17 cellular contexts compared by ENCODE assay signal in the genomic region with DNA sequence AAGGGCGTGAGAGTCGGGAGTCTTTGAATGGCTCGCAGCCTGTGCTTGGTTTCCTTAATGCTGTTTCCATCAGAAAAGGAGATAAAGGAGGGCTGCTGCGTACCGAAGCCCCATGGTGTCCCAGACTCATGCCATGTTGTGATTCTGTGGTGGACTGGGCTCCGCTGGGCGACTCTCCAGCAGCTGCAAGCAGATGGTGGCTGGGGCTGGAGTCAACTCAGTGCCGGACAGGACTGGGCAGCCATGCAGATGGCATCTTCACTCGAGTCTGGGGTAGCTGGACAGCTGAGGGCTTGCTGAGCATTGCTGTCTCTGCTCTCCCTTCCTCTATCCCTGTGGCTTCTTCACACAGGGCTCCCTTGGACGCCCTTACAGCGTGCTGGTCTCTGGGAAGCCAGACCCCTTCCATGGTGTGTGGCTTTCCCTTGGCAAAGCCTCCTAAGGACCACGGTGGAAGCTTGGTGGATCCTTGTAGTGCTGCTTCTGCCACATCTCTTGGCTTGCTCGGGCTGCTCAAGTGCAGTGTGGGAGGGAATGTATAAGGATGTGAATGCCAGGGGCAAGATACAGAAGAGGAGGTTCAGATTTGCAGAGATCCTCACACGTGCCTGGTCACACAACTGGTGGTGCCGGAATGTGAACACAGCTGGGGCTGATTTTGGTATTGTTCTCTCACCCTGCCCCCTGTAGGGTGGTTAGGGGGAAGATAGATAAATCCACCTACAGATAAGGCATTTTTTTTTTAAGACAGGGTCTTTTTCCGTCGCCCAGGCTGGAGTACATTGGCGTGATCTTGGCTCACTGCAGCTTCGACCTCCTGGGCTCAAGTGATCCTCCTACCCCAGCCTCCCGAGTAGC. TPM values are rescaled to one million over a fixed set of nuclear protein-coding genes. Genes with fewer than 3 reads are reported as not detected.
DNase-seq lines count a peak whose midpoint lies in the region; ATAC-seq and TF ChIP-seq lines count a peak whose summit lies in the region.
"Had no signal": no experiment of that assay in that cellular context is flagged by ENCODE, and none has a peak within 500 bp of the region (broad histone marks: within the 10 kb centered on the region; RNA-seq: fewer than 3 reads in every experiment).

No MANE protein-coding gene starts in this region.

- H3K4ac ChIP-seq in mesendoderm (ENCODE audit: low read depth, low read length) = no peak overlapping the region

- H4K20me1 ChIP-seq in SU-DHL-6 (ENCODE audit: low read depth, low read length) = no peaks in the 10 kb centered on the region

- peak overlapping the region; percentile 71 for H3K27ac Mint-ChIP-seq in CD4-positive, alpha-beta T cell

- H2AFZ ChIP-seq in SU-DHL-6 (ENCODE audit: low read depth, low read length, severe bottlenecking) = no peak overlapping the region

- no peak overlapping the region for H2BK15ac ChIP-seq in mesendoderm (replicated peaks; ENCODE audit: low read depth)

- intact Hi-C loops in CD4-positive, alpha-beta T cell (cut with DNase I, micrococcal nuclease) = no loop called here

- H3F3A ChIP-seq in SU-DHL-6 (ENCODE audit: insufficient read depth) = peaks cover 20% of the 10 kb centered on the region

- no peaks in the 10 kb centered on the region for H3K9me3 Mint-ChIP-seq in CD4-positive, alpha-beta T cell
- H3K9me3 Mint-ChIP-seq: naive thymus-derived CD8-positive, alpha-beta T cell had no signal

- no peaks in the 10 kb centered on the region for H3K27me3 Mint-ChIP-seq in CD4-positive, alpha-beta T cell
- H3K27me3 Mint-ChIP-seq: naive thymus-derived CD8-positive, alpha-beta T cell had no signal

- POLR2A ChIA-PET in CD4-positive, alpha-beta T cell (lab: Charles Lee) = no interaction called here

- no peaks in the 10 kb centered on the region for H3K9me3 ChIP-seq in CD4-positive, alpha-beta T cell (ENCODE audit: control insufficient read depth, low read length)
- no peaks in the 10 kb centered on the region for H3K9me3 ChIP-seq in SU-DHL-6 (ENCODE audit: insufficient read depth, low read length)
- H3K9me3 ChIP-seq in BE2C = no peaks in the 10 kb centered on the region
- H3K9me3 ChIP-seq: uterus had no signal

- H3K27me3 ChIP-seq in CD4-positive, alpha-beta T cell (ENCODE audit: control insufficient read depth, insufficient read depth, low read length) = no peaks in the 10 kb centered on the region
- H3K27me3 ChIP-seq in SU-DHL-6 (ENCODE audit: low read length) (no peaks in the 10 kb centered on the region), mesendoderm (ENCODE audit: insufficient read depth, low read length, poor library complexity) (no peaks in the 10 kb centered on the region), BE2C (no peaks in the 10 kb centered on the region)
- H3K27me3 ChIP-seq: foreskin keratinocyte, uterus had no signal

- H3K79me2 ChIP-seq in SU-DHL-6 (ENCODE audit: insufficient read depth, low read length) (peaks cover 95% of the 10 kb centered on the region), mesendoderm (ENCODE audit: control insufficient read depth, insufficient read depth, low read length) (peaks cover 63% of the 10 kb centered on the region)

- H4K8ac ChIP-seq in mesendoderm (ENCODE audit: low read depth, low read length) = no peak overlapping the region

- CTCF ChIA-PET in CD4-positive, alpha-beta T cell (lab: Charles Lee) = no interaction called here

- H3K27ac ChIP-seq in CD4-positive, alpha-beta T cell (ENCODE audit: low read depth, low read length) = no peak overlapping the region
- H3K27ac ChIP-seq in SU-DHL-6 (ENCODE audit: low read depth, low read length) (peak overlapping the region; percentile 91), mesendoderm (ENCODE audit: low read depth, low read length) (no peak overlapping the region)
- H3K27ac ChIP-seq: foreskin keratinocyte, uterus, WERI-Rb-1 had no signal

- H3K23ac ChIP-seq in mesendoderm (ENCODE audit: low read length) = no peak overlapping the region

- no peak for TF ChIP-seq CTCF in CD4-positive, alpha-beta T cell (IDR thresholded peaks at IDR 0.05)
- TF ChIP-seq CTCF in GM12864 (IDR thresholded peaks at IDR 0.05; ENCODE audit: low read depth, low read length, missing control alignments) (peak; percentile 20), SU-DHL-6 (IDR thresholded peaks at IDR 0.05; ENCODE audit: insufficient read depth, low read length, poor library complexity, severe bottlenecking) (peak; percentile 10), BE2C (IDR thresholded peaks at IDR 0.05; ENCODE audit: low read depth, low read length) (no peak)

- H3K4me3 Mint-ChIP-seq in CD4-positive, alpha-beta T cell = peak overlapping the region; percentile 7

- H3K9ac ChIP-seq in SU-DHL-6 (ENCODE audit: low read length) (peak overlapping the region; percentile 64; the same call in 1 of the 2 replicates), mesendoderm (ENCODE audit: low read length) (no peak overlapping the region)

- peaks cover 49% of the 10 kb centered on the region for H3K4me1 Mint-ChIP-seq in CD4-positive, alpha-beta T cell (ENCODE audit: low read depth)

- H3K36me3 ChIP-seq in SU-DHL-6 (ENCODE audit: low read length) = no peaks in the 10 kb centered on the region; the same call in 1 of the 2 replicates
- H3K36me3 ChIP-seq in mesendoderm (ENCODE audit: control insufficient read depth, insufficient read depth, low read length) = no peaks in the 10 kb centered on the region
- no peaks in the 10 kb centered on the region for H3K36me3 ChIP-seq in BE2C
- H3K36me3 ChIP-seq: uterus, WERI-Rb-1 had no signal

- no peak overlapping the region for H2BK5ac ChIP-seq in mesendoderm (ENCODE audit: low read length)

- no peak overlapping the region for H2BK120ac ChIP-seq in mesendoderm (ENCODE audit: low read depth, low read length)

- no peaks in the 10 kb centered on the region for H3K36me3 Mint-ChIP-seq in CD4-positive, alpha-beta T cell (ENCODE audit: low read depth)

- H3K56ac ChIP-seq in mesendoderm (ENCODE audit: low read length) = no peak overlapping the region

- H2AK5ac ChIP-seq in mesendoderm (ENCODE audit: low read length) = no peak overlapping the region

- DNase-seq in CD4-positive, alpha-beta T cell = no peak
- DNase-seq in GM12864 (ENCODE audit: low read depth) (no peak), mesendoderm (peak; percentile 80), BE2C (no peak)
- DNase-seq: activated naive CD4-positive, alpha-beta T cell; cortex of kidney; foreskin keratinocyte; GF-D8; naive thymus-derived CD8-positive, alpha-beta T cell; NCI-H187; NCI-H226; RPMI8226; uterus; WERI-Rb-1 had no signal

- H3K18ac ChIP-seq in mesendoderm (ENCODE audit: low read length) = no peak overlapping the region

- H4K5ac ChIP-seq in mesendoderm (ENCODE audit: low read length) = no peak overlapping the region

- H3K9me2 ChIP-seq in SU-DHL-6 (replicated peaks; ENCODE audit: insufficient read depth, low read length) = no peaks in the 10 kb centered on the region

- H3K79me1 ChIP-seq in mesendoderm (ENCODE audit: low read length) = peaks cover 8% of the 10 kb centered on the region

- WGBS in mesendoderm (ENCODE audit: extremely low coverage, insufficient coverage, low lambda C conversion rate) = no CpG with 5 or more reads among the region's 20 CpGs

- peaks cover 14% of the 10 kb centered on the region for H3K4me1 ChIP-seq in mesendoderm (ENCODE audit: control insufficient read depth, low read depth, low read length)
- no peaks in the 10 kb centered on the region for H3K4me1 ChIP-seq in BE2C
- H3K4me1 ChIP-seq: foreskin keratinocyte, uterus had no signal

- H3K4me3 ChIP-seq in GM12864 (ENCODE audit: low read depth, low read length) (no peak overlapping the region), SU-DHL-6 (ENCODE audit: insufficient read depth, low read length, poor library complexity, severe bottlenecking) (no peak overlapping the region), mesendoderm (ENCODE audit: low read length) (no peak overlapping the region), BE2C (ENCODE audit: low read depth, low read length) (no peak overlapping the region)
- H3K4me3 ChIP-seq: uterus had no signal

- ATAC-seq in CD4-positive, alpha-beta T cell (ENCODE audit: poor library complexity) = no peak
- no peak for ATAC-seq in HG03095 (IDR thresholded peaks at IDR 0.05; ENCODE audit: unreplicated experiment)
- ATAC-seq in HG03045 (IDR thresholded peaks at IDR 0.05; ENCODE audit: unreplicated experiment) = no peak
- ATAC-seq: foreskin keratinocyte; naive thymus-derived CD8-positive, alpha-beta T cell had no signal

- H3K4me2 ChIP-seq in SU-DHL-6 (ENCODE audit: low read depth, low read length, poor library complexity, severe bottlenecking) (peak overlapping the region; percentile 88), mesendoderm (ENCODE audit: low read length) (no peak overlapping the region)

RNA-seq across cellular contexts. Expression of gene NIPA1, which starts 9.0 kb away (rescaled TPM):
- 1 to 10 TPM; 5.1 to 5.4 TPM for total RNA-seq in CD4-positive, alpha-beta T cell
- 10.9 TPM for polyA plus RNA-seq in mesendoderm (2013, experiment 1 of 2)
- polyA plus RNA-seq in mesendoderm (2013, experiment 2 of 2) = 11.6 TPM
- polyA plus RNA-seq in BE2C (2012; ENCODE audit: insufficient read depth, insufficient read length, low read depth) = 32.6 TPM

RNA-seq across cellular contexts. Expression of gene NIPA2, which starts 43.0 kb away (rescaled TPM):
- total RNA-seq in CD4-positive, alpha-beta T cell = 10 to 100 TPM; 33.9 to 36.7 TPM
- polyA plus RNA-seq in mesendoderm (2013, experiment 1 of 2) = 73.5 TPM
- 72.3 TPM for polyA plus RNA-seq in mesendoderm (2013, experiment 2 of 2)
- 127 TPM for polyA plus RNA-seq in BE2C (2012; ENCODE audit: insufficient read depth, insufficient read length, low read depth)

Comparison
In these comparisons a context has a peak if more than half of its experiments do, and no peak if none do; other contexts are left out.
1. CTCF ChIP-seq: peak in GM12864 (single experiment) and SU-DHL-6 (single experiment); none in CD4-positive, alpha-beta T cell (single experiment) and BE2C (single experiment).